Comparison of ENCODE assay signal across 3 cellular contexts in genomic region chr16:58039829-58040495, GRCh38.
TF ChIP-seq lines count a peak whose summit lies in the region.

No MANE protein-coding gene starts in this region.

TF ChIP-seq in SK-N-SH, 30 proteins besides CTCF, POLR2A, EP300 and RAD21:
- TF ChIP-seq JUND (IDR thresholded peaks at IDR 0.05) (no peak), MEF2A (IDR thresholded peaks at IDR 0.05; ENCODE audit: borderline replicate concordance, low read depth) (no peak), RFX5 (IDR thresholded peaks at IDR 0.05; ENCODE audit: low read length) (no peak), USF2 (IDR thresholded peaks at IDR 0.05; ENCODE audit: borderline replicate concordance, low read depth, low read length) (no peak), SMC3 (IDR thresholded peaks at IDR 0.05; ENCODE audit: low read depth, low read length) (no peak), MXI1 (IDR thresholded peaks at IDR 0.05; ENCODE audit: low read depth, low read length) (no peak), EZH2phosphoT487 (IDR thresholded peaks at IDR 0.05; ENCODE audit: borderline replicate concordance, low read depth) (no peak), CHD2 (IDR thresholded peaks at IDR 0.05; ENCODE audit: low read length, partially characterized antibody) (no peak), REST (IDR thresholded peaks at IDR 0.05; ENCODE audit: low read depth, low read length) (no peak), PBX3 (IDR thresholded peaks at IDR 0.05) (no peak), GATA2 (CRISPR knock-in tag; IDR thresholded peaks at IDR 0.05) (no peak), MAX (IDR thresholded peaks at IDR 0.05; ENCODE audit: low read depth) (no peak)
TF ChIP-seq in SK-N-SH: peak in this region for 0.

TF ChIP-seq in SK-N-SH treated with all-trans-retinoic acid at 6 μM for 48 hours, 23 proteins besides CTCF, POLR2A, EP300 and RAD21:
- TF ChIP-seq ZFP3 (CRISPR knock-in tag; IDR thresholded peaks at IDR 0.05): no peak
- no peak for TF ChIP-seq CSRNP3 (CRISPR knock-in tag; IDR thresholded peaks at IDR 0.05)
- no peak for TF ChIP-seq ZNF70 (CRISPR knock-in tag; IDR thresholded peaks at IDR 0.05)
- no peak for TF ChIP-seq RARB (CRISPR knock-in tag; IDR thresholded peaks at IDR 0.05)
- TF ChIP-seq PPARA (CRISPR knock-in tag; IDR thresholded peaks at IDR 0.05; ENCODE audit: borderline replicate concordance): no peak
- TF ChIP-seq ZNF565 (CRISPR knock-in tag; conservative IDR thresholded peaks at IDR 0.05; ENCODE audit: low read depth): no peak
- TF ChIP-seq TCF4 (CRISPR knock-in tag; IDR thresholded peaks at IDR 0.05; ENCODE audit: borderline replicate concordance): no peak
- TF ChIP-seq SNAI2 (CRISPR knock-in tag; IDR thresholded peaks at IDR 0.05): no peak
- TF ChIP-seq CREB5 (CRISPR knock-in tag; IDR thresholded peaks at IDR 0.05; ENCODE audit: low read depth): no peak

TF ChIP-seq in HepG2, 621 proteins besides CTCF, POLR2A, EP300 and RAD21:
- no peak for TF ChIP-seq MYPOP (CRISPR knock-in tag; IDR thresholded peaks at IDR 0.05)
- no peak for TF ChIP-seq TARDBP (CRISPR knock-in tag; IDR thresholded peaks at IDR 0.05)
- peak; percentile 70 for TF ChIP-seq ZNF629 (CRISPR knock-in tag; conservative IDR thresholded peaks at IDR 0.05)
- no peak for TF ChIP-seq ZBTB46 (CRISPR knock-in tag; IDR thresholded peaks at IDR 0.05; ENCODE audit: borderline replicate concordance)
